11 cellular contexts compared by ENCODE assay signal in genomic region chr2:12293868-12294267, GRCh38.
DNase-seq lines count a peak whose midpoint lies in the region; ATAC-seq and TF ChIP-seq lines count a peak whose summit lies in the region.
"Had no signal": no experiment of that assay in that cellular context is flagged by ENCODE, and none has a peak within 500 bp of the region (broad histone marks: within the 10 kb centered on the region; RNA-seq: fewer than 3 reads in every experiment).

No MANE protein-coding gene starts in this region.

- no peak overlapping the region for H2BK120ac ChIP-seq in mesenchymal stem cell (ENCODE audit: low read depth, low read length)

- H3K79me1 ChIP-seq in mesenchymal stem cell (replicated peaks; ENCODE audit: low read length, poor library complexity, severe bottlenecking) = no peaks in the 10 kb centered on the region

- H3K4ac ChIP-seq in mesenchymal stem cell (ENCODE audit: low read depth in 1 of 2, low read length in 2 of 2) = no peak overlapping the region

- no peak overlapping the region for H4K8ac ChIP-seq in mesenchymal stem cell (ENCODE audit: low read length)

- intact Hi-C loops in CD4-positive, alpha-beta T cell (cut with DNase I, micrococcal nuclease) = no loop called here
- intact Hi-C loops in esophagus squamous epithelium (cut with DNase I) = no loop called here

- H3K79me2 ChIP-seq in KMS-11 (ENCODE audit: insufficient read depth, low read depth) = no peaks in the 10 kb centered on the region

- no peak overlapping the region for H3K23ac ChIP-seq in mesenchymal stem cell (ENCODE audit: low read length in 2 of 2)

- no peaks in the 10 kb centered on the region for H3K27me3 Mint-ChIP-seq in CD4-positive, alpha-beta T cell

- no peak overlapping the region for H3K18ac ChIP-seq in mesenchymal stem cell (ENCODE audit: low read depth in 1 of 2, low read length in 2 of 2)

- peaks cover 22% of the 10 kb centered on the region for H3K4me1 ChIP-seq in KMS-11 (ENCODE audit: low read depth, poor library complexity, severe bottlenecking)
- no peaks in the 10 kb centered on the region for H3K4me1 ChIP-seq in esophagus squamous epithelium
- H3K4me1 ChIP-seq in mesenchymal stem cell (ENCODE audit: control insufficient read depth, insufficient read depth, low read depth, low read length) = peaks cover 5% of the 10 kb centered on the region

- no peak for DNase-seq in CD4-positive, alpha-beta T cell
- DNase-seq in esophagus squamous epithelium (lab: John Stamatoyannopoulos, UW) (no peak), G401 (ENCODE audit: low spot score) (no peak), caudate nucleus (lab: John Stamatoyannopoulos, UW) (no peak), mesenchymal stem cell (no peak)
- DNase-seq: GOT3 had no signal

- H3K9ac ChIP-seq in KMS-11 (no peak overlapping the region), mesenchymal stem cell (ENCODE audit: low read length) (no peak overlapping the region)
- H3K9ac ChIP-seq: BLaER1 had no signal

- POLR2A ChIA-PET in CD4-positive, alpha-beta T cell (lab: Charles Lee) = interaction anchor here (1.5 kb wide), 1 partner anchor 8 kb away, joined by 3 read pairs; no protein-coding TSS in a partner anchor

- no peaks in the 10 kb centered on the region for H4K20me1 ChIP-seq in KMS-11 (ENCODE audit: insufficient read depth)
- H4K20me1 ChIP-seq: BLaER1 had no signal

- peak; percentile 44 for ATAC-seq in CD4-positive, alpha-beta T cell (ENCODE audit: poor library complexity)
- ATAC-seq in GM19025 (IDR thresholded peaks at IDR 0.05; ENCODE audit: low read depth, unreplicated experiment) (peak; percentile 80), HG02763 (IDR thresholded peaks at IDR 0.05; ENCODE audit: unreplicated experiment) (peak; percentile 92)

- no peak overlapping the region for H4K91ac ChIP-seq in mesenchymal stem cell (ENCODE audit: low read length)

- H3K4me2 ChIP-seq in KMS-11 (peak overlapping the region; percentile 26; the same call in 1 of the 2 replicates), mesenchymal stem cell (ENCODE audit: low read length, poor library complexity, severe bottlenecking) (no peak overlapping the region)
- H3K4me2 ChIP-seq: BLaER1 had no signal

- H3K9me3 ChIP-seq in CD4-positive, alpha-beta T cell (ENCODE audit: control insufficient read depth, low read length) = no peaks in the 10 kb centered on the region
- H3K9me3 ChIP-seq in esophagus squamous epithelium (no peaks in the 10 kb centered on the region), mesenchymal stem cell (ENCODE audit: control insufficient read depth, low read length) (no peaks in the 10 kb centered on the region)

- H2BK12ac ChIP-seq in mesenchymal stem cell (ENCODE audit: low read length in 2 of 2) = no peak overlapping the region

- no peaks in the 10 kb centered on the region for H3K36me3 ChIP-seq in KMS-11 (ENCODE audit: insufficient read depth)
- no peaks in the 10 kb centered on the region for H3K36me3 ChIP-seq in esophagus squamous epithelium
- no peaks in the 10 kb centered on the region for H3K36me3 ChIP-seq in mesenchymal stem cell (ENCODE audit: control insufficient read depth in 1 of 2, insufficient read depth in 2 of 2, low read depth in 1 of 2, low read length in 2 of 2)
- H3K36me3 ChIP-seq: BLaER1 had no signal

- H3K4me1 Mint-ChIP-seq in CD4-positive, alpha-beta T cell (ENCODE audit: low read depth) = peaks cover 38% of the 10 kb centered on the region
- H3K4me1 Mint-ChIP-seq: neural crest cell had no signal

- H2AK5ac ChIP-seq in mesenchymal stem cell (ENCODE audit: low read length, severe bottlenecking) = no peak overlapping the region

- H3K27ac Mint-ChIP-seq in CD4-positive, alpha-beta T cell = no peak overlapping the region

- TF ChIP-seq CTCF in CD4-positive, alpha-beta T cell (IDR thresholded peaks at IDR 0.05) = no peak
- TF ChIP-seq CTCF in KMS-11 (conservative IDR thresholded peaks at IDR 0.05; ENCODE audit: low read depth, low read length) (no peak), esophagus squamous epithelium (IDR thresholded peaks at IDR 0.05) (no peak)

- H2BK5ac ChIP-seq in mesenchymal stem cell (ENCODE audit: low read depth, low read length, poor library complexity, severe bottlenecking) = no peak overlapping the region

- no peak for TF ChIP-seq POLR2A in esophagus squamous epithelium (IDR thresholded peaks at IDR 0.05)

- H3K9me3 Mint-ChIP-seq in CD4-positive, alpha-beta T cell = peaks cover 2% of the 10 kb centered on the region

- H3K27me3 ChIP-seq in CD4-positive, alpha-beta T cell (ENCODE audit: control insufficient read depth, insufficient read depth, low read length) = no peaks in the 10 kb centered on the region
- H3K27me3 ChIP-seq in KMS-11 (ENCODE audit: insufficient read depth, low read depth) = no peaks in the 10 kb centered on the region
- H3K27me3 ChIP-seq in esophagus squamous epithelium = no peaks in the 10 kb centered on the region
- no peaks in the 10 kb centered on the region for H3K27me3 ChIP-seq in mesenchymal stem cell (ENCODE audit: control insufficient read depth in 1 of 2, insufficient read depth in 1 of 2, low read length in 2 of 2)
- H3K27me3 ChIP-seq: BLaER1 had no signal

- WGBS in esophagus squamous epithelium, 2 donors = 65 to 86% methylated on average over 1 of the region's 1 CpG
- WGBS in mesenchymal stem cell = 98% methylated on average over 1 of the region's 1 CpG

- no peak overlapping the region for H3K4me3 Mint-ChIP-seq in CD4-positive, alpha-beta T cell
- H3K4me3 Mint-ChIP-seq: neural crest cell had no signal

- no peak overlapping the region for H3K27ac ChIP-seq in CD4-positive, alpha-beta T cell (ENCODE audit: low read depth, low read length)
- H3K27ac ChIP-seq in KMS-11 (peak overlapping the region; percentile 21; the same call in 1 of the 2 replicates), esophagus squamous epithelium (no peak overlapping the region), caudate nucleus (ENCODE audit: low read depth, low read length) (no peak overlapping the region), mesenchymal stem cell (ENCODE audit: low read length, poor library complexity, severe bottlenecking) (no peak overlapping the region)
- H3K27ac ChIP-seq: BLaER1 had no signal

- H3K14ac ChIP-seq in mesenchymal stem cell (ENCODE audit: low read length in 2 of 2) = no peak overlapping the region

- CTCF ChIA-PET in CD4-positive, alpha-beta T cell (lab: Charles Lee) = no interaction called here

- H3K36me3 Mint-ChIP-seq in CD4-positive, alpha-beta T cell (ENCODE audit: low read depth) = no peaks in the 10 kb centered on the region

- in situ Hi-C loops in G401 (cut with HindIII; ENCODE audit: low sequenced_read_pairs) = no loop called here

- H2BK15ac ChIP-seq in mesenchymal stem cell (ENCODE audit: low read depth, poor library complexity, severe bottlenecking) = no peak overlapping the region

- no peak overlapping the region for H2AFZ ChIP-seq in KMS-11 (ENCODE audit: low read depth)
- H2AFZ ChIP-seq in mesenchymal stem cell (ENCODE audit: low read depth, low read length) = no peak overlapping the region

- no peak overlapping the region for H3K4me3 ChIP-seq in KMS-11 (IDR thresholded peaks at IDR 0.05; ENCODE audit: insufficient read depth, low read depth, low read length)
- H3K4me3 ChIP-seq in esophagus squamous epithelium = no peak overlapping the region
- H3K4me3 ChIP-seq in mesenchymal stem cell (ENCODE audit: insufficient read depth in 1 of 2, low read depth in 1 of 2, low read length in 2 of 2) = no peak overlapping the region
- H3K4me3 ChIP-seq: BLaER1 had no signal
